Comparison of ENCODE assay signal across 8 cellular contexts in genomic region chr9:114387678-114388431, GRCh38. TPM values are rescaled to one million over a fixed set of nuclear protein-coding genes. Genes with fewer than 3 reads are reported as not detected.
DNase-seq lines count a peak whose midpoint lies in the region; ATAC-seq and TF ChIP-seq lines count a peak whose summit lies in the region.

AKNA (minus strand) TSS chr9:114387982; CDS start chr9:114381333, 6,649 bp downstream.

- H3K4me3 ChIP-seq in GM06990 (replicated peaks; ENCODE audit: low read depth, low read length) (peak within 1 kb of the TSS; percentile 91), SJSA1 (peak within 1 kb of the TSS; percentile 48), trophoblast cell (ENCODE audit: low read depth, low read length) (peak within 1 kb of the TSS; percentile 64), tibial artery (peak within 1 kb of the TSS; percentile 65 to 76)

- peak within 1 kb of the TSS; percentile 89 for H3K14ac ChIP-seq in trophoblast cell (ENCODE audit: low read length)

- intact Hi-C loops in head of caudate nucleus (cut with DNase I) (no loop called here), tibial artery (cut with DNase I; ENCODE audit: low total_unique reads) (loop anchor here (2.0 kb wide), 1 partner anchor 39 kb away; no protein-coding TSS in a partner anchor)

- peak within 1 kb of the TSS; percentile 78 for H3K18ac ChIP-seq in trophoblast cell (ENCODE audit: low read length)

- peak within 1 kb of the TSS; percentile 48 for H4K12ac ChIP-seq in trophoblast cell (ENCODE audit: low read depth, low read length)

- H3K4me1 ChIP-seq in SJSA1 (replicated peaks) (peaks cover 44% of the 10 kb centered on the region), trophoblast cell (ENCODE audit: control insufficient read depth in 1 of 2, insufficient read depth in 2 of 2, low read length in 2 of 2) (peaks cover 30 to 47% of the 10 kb centered on the region in 2 experiments), tibial artery (peaks cover 6 to 66% (median 57%) of the 10 kb centered on the region in 4 donors)

- H2AK5ac ChIP-seq in trophoblast cell (ENCODE audit: low read length) = peak within 1 kb of the TSS; percentile 77

- H3K27me3 ChIP-seq in GM06990 (replicated peaks; ENCODE audit: control insufficient read depth, insufficient read depth, low read length) (no peaks in the 10 kb centered on the region), SJSA1 (replicated peaks) (no peaks in the 10 kb centered on the region), trophoblast cell (ENCODE audit: insufficient read depth, low read length) (no peaks in the 10 kb centered on the region), tibial artery (no peaks in the 10 kb centered on the region)

- H3K9me3 ChIP-seq in SJSA1 (replicated peaks) (no peaks in the 10 kb centered on the region), trophoblast cell (ENCODE audit: insufficient read depth, low read depth, low read length) (no peaks in the 10 kb centered on the region), tibial artery (no peaks in the 10 kb centered on the region)

- H3K36me3 ChIP-seq in GM06990 (ENCODE audit: control insufficient read depth, insufficient read depth, low read length) (peaks cover 8% of the 10 kb centered on the region), SJSA1 (0 out of 2 replicates have a peak, but pooled peaks cover 8% of the 10 kb centered on the region), trophoblast cell (ENCODE audit: control insufficient read depth in 1 of 2, insufficient read depth in 2 of 2, low read length in 2 of 2) (no peaks in the 10 kb centered on the region), tibial artery (no peaks in the 10 kb centered on the region)

- H2BK120ac ChIP-seq in trophoblast cell (ENCODE audit: insufficient read depth, low read length, poor library complexity) = peak within 1 kb of the TSS; percentile 70

- no peak within 1 kb of the TSS for H3K9ac ChIP-seq in trophoblast cell (ENCODE audit: low read length)

- peak within 1 kb of the TSS; percentile 45 for H3K4ac ChIP-seq in trophoblast cell (ENCODE audit: low read depth, low read length)

- H3K23ac ChIP-seq in trophoblast cell (ENCODE audit: low read length) = no peak within 1 kb of the TSS

- peak within 1 kb of the TSS; percentile 80 for H4K91ac ChIP-seq in trophoblast cell (ENCODE audit: low read depth, low read length)

- H3K36me3 Mint-ChIP-seq in activated naive CD4-positive, alpha-beta T cell treated with anti-CD3 and anti-CD28 coated beads, Interleukin-2, amount 50 U/mL, for 72 hours = peaks cover 69 to 70% of the 10 kb centered on the region in 2 donors

- WGBS in trophoblast cell (ENCODE audit: extremely low coverage, insufficient coverage, insufficient read length) = no CpG with 5 or more reads among the region's 27 CpGs

- H2AFZ ChIP-seq in trophoblast cell (ENCODE audit: insufficient read depth, low read length, poor library complexity) = peak within 1 kb of the TSS; percentile 49

- peak within 1 kb of the TSS; percentile 84 for H4K8ac ChIP-seq in trophoblast cell (ENCODE audit: low read depth, low read length)

- DNase-seq in GM06990 (ENCODE audit: extremely low read depth, insufficient read length) (peak; percentile 83), SJSA1 (ENCODE audit: low read depth in 1 of 2, low spot score in 2 of 2) (peak; percentile 63 to 65), head of caudate nucleus (peak; percentile 65 to 92 (median 82)), trophoblast cell (peak; percentile 70 to 74), tibial artery (peak; percentile 85 to 93), middle frontal gyrus (ENCODE audit: extremely low spot score, low spot score) (no peak)
- DNase-seq in activated naive CD4-positive, alpha-beta T cell treated with anti-CD3 and anti-CD28 coated beads, Interleukin-2, amount 50 U/mL, for 72 hours (ENCODE audit: low spot score in 2 of 2) = peak; percentile 75 to 76

- H3K79me1 ChIP-seq in trophoblast cell (ENCODE audit: low read length) = peaks cover 13% of the 10 kb centered on the region

- ATAC-seq in HG02870 (IDR thresholded peaks at IDR 0.05; ENCODE audit: unreplicated experiment) = peak; percentile 21
- ATAC-seq in activated naive CD4-positive, alpha-beta T cell treated with anti-CD3 and anti-CD28 coated beads, Interleukin-2, amount 50 U/mL, for 72 hours = peak in 1 of 2 donors; percentile 15

- peak within 1 kb of the TSS; percentile 37 for H2BK5ac ChIP-seq in trophoblast cell (ENCODE audit: low read depth, low read length, poor library complexity)

- no peaks in the 10 kb centered on the region for H3K79me2 ChIP-seq in trophoblast cell (ENCODE audit: control insufficient read depth, insufficient read depth, low read length, poor library complexity)

- H3K4me2 ChIP-seq in trophoblast cell (ENCODE audit: low read length) = peak within 1 kb of the TSS; percentile 63

- TF ChIP-seq CTCF in GM06990 (IDR thresholded peaks at IDR 0.05; ENCODE audit: insufficient read depth, low read length, poor library complexity, severe bottlenecking) = no peak
- TF ChIP-seq CTCF in tibial artery (IDR thresholded peaks at IDR 0.05) = no peak

- H3K27ac ChIP-seq in SJSA1 (peak within 1 kb of the TSS; percentile 67), trophoblast cell (ENCODE audit: low read depth, low read length) (peak within 1 kb of the TSS; percentile 86), tibial artery (peak within 1 kb of the TSS; percentile 94 to 96)

- H2BK12ac ChIP-seq in trophoblast cell (ENCODE audit: low read length) = peak within 1 kb of the TSS; percentile 75

- peak within 1 kb of the TSS; percentile 99 to 100 for H3K27ac Mint-ChIP-seq in activated naive CD4-positive, alpha-beta T cell treated with anti-CD3 and anti-CD28 coated beads, Interleukin-2, amount 50 U/mL, for 72 hours

- H3K9me3 Mint-ChIP-seq in activated naive CD4-positive, alpha-beta T cell treated with anti-CD3 and anti-CD28 coated beads, Interleukin-2, amount 50 U/mL, for 72 hours = no peaks in the 10 kb centered on the region

RNA-seq across cellular contexts. Expression of gene AKNA, which starts in this region (rescaled TPM):
- total RNA-seq in SJSA1 (2014; rRNA removed; shearing (Covaris generic)) = 0.47 and 4.8 TPM in 2 replicates
- total RNA-seq in activated naive CD4-positive, alpha-beta T cell treated with anti-CD3 and anti-CD28 coated beads, Interleukin-2, amount 50 U/mL, for 72 hours = 100 to 1,000 TPM; 165 to 174 TPM
- 14.4 and 16.0 TPM in 2 replicates for polyA plus RNA-seq in trophoblast cell (2013)

Comparison
In these comparisons a context has a peak if more than half of its experiments do, and no peak if none do; other contexts are left out.
1. RNA of gene AKNA (total RNA-seq): 165 to 174 TPM in activated naive CD4-positive, alpha-beta T cell treated with anti-CD3 and anti-CD28 coated beads, Interleukin-2, amount 50 U/mL, for 72 hours; 0.47 to 4.8 TPM in SJSA1; every median in the first group is over 10 times any median in the second.
2. Peak in every context shown above with its lines, with median percentiles within 50 percentile points of each other: H3K4me3 ChIP-seq and H3K27ac ChIP-seq.